ENCODE assay signal across 1 cellular context in genomic region chr3:52057806-52058099, GRCh38.
TF ChIP-seq lines count a peak whose summit lies in the region.

No MANE protein-coding gene starts in this region.

TF ChIP-seq in GM23338, 12 proteins besides CTCF, POLR2A, EP300 and RAD21 (continued from another document):
- TF ChIP-seq ETS1 (IDR thresholded peaks at IDR 0.05) (no peak), REST (IDR thresholded peaks at IDR 0.05; ENCODE audit: unreplicated experiment) (no peak)
